ENCODE assay signal across 11 cellular contexts in the genomic region with DNA sequence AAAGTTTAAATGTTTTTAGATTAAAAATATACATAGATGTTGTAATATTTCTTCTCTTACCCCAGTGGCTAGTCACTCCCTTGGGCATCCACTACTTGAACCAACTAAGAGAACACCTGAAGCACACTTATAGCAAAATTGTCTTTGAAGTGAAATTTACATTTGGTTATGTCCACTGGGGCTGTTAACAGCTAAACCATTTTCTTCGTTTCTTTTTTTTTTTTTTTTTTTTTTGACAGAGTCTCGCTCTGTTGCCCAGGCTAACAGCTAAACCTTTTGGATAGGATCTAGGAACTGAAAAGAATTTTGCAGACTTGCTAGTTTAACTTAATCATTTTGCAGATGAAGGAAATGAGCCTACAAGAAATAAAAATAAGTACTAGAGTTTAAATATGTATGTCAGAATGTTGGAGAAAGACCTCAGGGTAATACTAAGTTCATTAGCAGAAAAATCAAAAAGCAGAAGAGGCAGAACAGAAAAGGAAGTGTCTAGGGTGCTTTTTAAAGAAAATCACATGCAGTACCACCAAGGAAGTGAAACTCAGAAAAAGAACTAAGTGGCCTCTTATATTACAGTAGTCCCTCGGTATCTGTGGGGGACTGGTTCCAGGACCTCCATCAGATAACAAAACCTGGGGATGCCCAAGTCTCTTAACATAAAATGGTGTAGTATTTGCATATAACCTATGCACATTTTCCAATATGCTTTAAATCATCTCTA.
A peak's percentile ranks its signal among the peaks of the same experiment; 100 is the strongest.
DNase-seq lines count a peak whose midpoint lies in the region; ATAC-seq lines count a peak whose summit lies in the region.
"Had no signal": no experiment of that assay in that cellular context is flagged by ENCODE, and none has a peak within 500 bp of the region (broad histone marks: within the 10 kb centered on the region; RNA-seq: fewer than 3 reads in every experiment).

No MANE protein-coding gene starts in this region.

- no peaks in the 10 kb centered on the region for H4K20me1 ChIP-seq in BLaER1 treated with 17β-estradiol and CSF1 and Interleukin-3, amounts not matched to agents 10 nM and 100 nM

- ATAC-seq in GM19043 (IDR thresholded peaks at IDR 0.05; ENCODE audit: low read depth, unreplicated experiment) = peak; percentile 84
- ATAC-seq in HG03025 (IDR thresholded peaks at IDR 0.05; ENCODE audit: low FRiP score, unreplicated experiment) = peak; percentile 67

- H3K9me3 ChIP-seq in BLaER1 treated with 17β-estradiol and CSF1 and Interleukin-3, amounts not matched to agents 10 nM and 100 nM (replicated peaks in 1 of 11) = peaks cover 0 to 6% (median 0%) of the 10 kb centered on the region in 11 experiments; a peak in 4 of 22 replicates

- H3K4me1 ChIP-seq in BLaER1 treated with 17β-estradiol and CSF1 and Interleukin-3, amounts not matched to agents 10 nM and 100 nM = peaks cover 16 to 97% (median 46%) of the 10 kb centered on the region in 10 experiments

- DNase-seq in SKM-1 treated with dmso at 0.1 percent for 144 hours (lab: John Stamatoyannopoulos, UW; ENCODE audit: unreplicated experiment) (peak; percentile 75), middle frontal gyrus (ENCODE audit: extremely low spot score, low spot score) (no peak), D341Med (ENCODE audit: low spot score) (no peak), COLO668 (lab: John Stamatoyannopoulos, UW; ENCODE audit: unreplicated experiment) (no peak), COR-L47 (lab: John Stamatoyannopoulos, UW) (no peak)
- DNase-seq: activated CD4-positive, alpha-beta T cell treated with anti-CD3 and anti-CD28 coated beads for 1 hour; DMS79; KG1 had no signal

- no peaks in the 10 kb centered on the region for H3K27me3 ChIP-seq in BLaER1 treated with 17β-estradiol and CSF1 and Interleukin-3, amounts not matched to agents 10 nM and 100 nM

- H3K4me3 ChIP-seq in BLaER1 treated with 17β-estradiol and CSF1 and Interleukin-3, amounts not matched to agents 10 nM and 100 nM = peak overlapping the region in 3 of 10 experiments; percentile 5 to 31 (median 17); a peak in 3 of 20 replicates

- H3K9ac ChIP-seq in BLaER1 treated with 17β-estradiol and CSF1 and Interleukin-3, amounts not matched to agents 10 nM and 100 nM = peak overlapping the region in 7 of 11 experiments; percentile 6 to 63 (median 31); a peak in 9 of 22 replicates

- peak overlapping the region; percentile 46 to 78 (median 64) for H3K4me2 ChIP-seq in BLaER1 treated with 17β-estradiol and CSF1 and Interleukin-3, amounts not matched to agents 10 nM and 100 nM

- H3K27ac ChIP-seq in BLaER1 treated with 17β-estradiol and CSF1 and Interleukin-3, amounts not matched to agents 10 nM and 100 nM = peak overlapping the region in 9 of 11 experiments; percentile 13 to 81 (median 69); a peak in 17 of 22 replicates

- H3K36me3 ChIP-seq in BLaER1 treated with 17β-estradiol and CSF1 and Interleukin-3, amounts not matched to agents 10 nM and 100 nM = peaks cover 51 to 83% (median 71%) of the 10 kb centered on the region in 11 experiments
